Comparison of ENCODE assay signal across 9 cellular contexts in the genomic region with DNA sequence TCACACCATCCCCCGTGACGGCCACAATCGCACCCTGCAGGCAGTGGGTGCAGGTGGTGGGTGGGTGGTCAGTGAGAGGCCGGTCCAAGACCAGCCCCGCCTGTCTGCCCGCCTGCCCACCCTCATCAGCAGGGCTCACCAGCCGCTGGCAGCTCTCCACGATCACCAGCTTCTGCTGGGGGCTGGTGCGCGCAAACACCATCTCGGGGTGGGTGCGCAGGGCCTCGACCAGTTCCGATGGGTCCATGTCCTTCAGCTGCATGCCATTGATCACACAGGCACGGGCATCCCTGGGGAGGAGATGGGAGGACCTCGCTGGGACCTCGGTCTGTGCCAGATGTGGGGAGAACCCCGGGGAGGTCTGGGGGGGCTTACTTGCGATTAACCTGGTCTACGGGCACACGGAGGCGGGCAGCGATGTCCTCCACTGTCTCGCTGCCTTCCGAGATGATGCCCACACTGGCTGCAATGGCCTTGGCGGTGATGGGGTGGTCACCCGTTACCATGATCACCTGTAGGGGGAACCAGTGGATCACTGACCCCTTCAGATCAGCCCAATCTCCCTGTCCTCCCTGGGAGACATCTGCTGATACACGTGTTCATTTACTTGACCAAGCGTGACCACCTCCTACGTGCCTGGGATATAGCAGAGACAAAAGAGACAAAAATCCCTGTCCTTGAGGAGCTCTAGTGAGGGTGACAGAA. TPM values are rescaled to one million over a fixed set of nuclear protein-coding genes. Genes with fewer than 3 reads are reported as not detected.
DNase-seq lines count a peak whose midpoint lies in the region; ATAC-seq, FAIRE-seq and TF ChIP-seq lines count a peak whose summit lies in the region.
"Had no signal": no experiment of that assay in that cellular context is flagged by ENCODE, and none has a peak within 500 bp of the region (broad histone marks: within the 10 kb centered on the region; RNA-seq: fewer than 3 reads in every experiment).

No MANE protein-coding gene starts in this region.

- H3K4me3 ChIP-seq in keratinocyte (ENCODE audit: control insufficient read depth in 2 of 3, extremely low read depth in 1 of 3, insufficient read depth in 2 of 3, low read depth in 1 of 3, low read length in 3 of 3) (no peak overlapping the region), psoas muscle (no peak overlapping the region)

- dilution Hi-C loops in keratinocyte (cut with MboI; ENCODE audit: extremely low pct_ligation_motif_present, low sequenced_read_pairs) = loop anchor here (5.0 kb wide), 1 partner anchor 52 kb away; no protein-coding TSS in a partner anchor

- H3K79me2 ChIP-seq in keratinocyte (ENCODE audit: control insufficient read depth, insufficient read depth, low read length) = no peaks in the 10 kb centered on the region

- TF ChIP-seq CTCF in D721Med (IDR thresholded peaks at IDR 0.05; ENCODE audit: insufficient read depth, missing control alignments) (peak; percentile 13), keratinocyte (optimal IDR thresholded peaks at IDR 0.05 in 1 of 3, IDR thresholded peaks at IDR 0.05 in 1 of 3, conservative IDR thresholded peaks at IDR 0.05 in 1 of 3; ENCODE audit: extremely low read depth in 1 of 3, insufficient read depth in 2 of 3, low read length in 3 of 3) (peak in 2 of 3 experiments; percentile 35 to 69), psoas muscle (IDR thresholded peaks at IDR 0.05) (no peak)

- in situ Hi-C loops in SK-MEL-5 (cut with HindIII; ENCODE audit: low pct_unique_long_range_greater_than_20kb, low sequenced_read_pairs) = no loop called here

- H4K20me1 ChIP-seq in keratinocyte (ENCODE audit: control insufficient read depth, extremely low read depth, insufficient read depth, low read length) = no peaks in the 10 kb centered on the region

- no peak overlapping the region for H2AFZ ChIP-seq in keratinocyte (ENCODE audit: control insufficient read depth, low read length)

- intact Hi-C loops in psoas muscle (cut with DNase I) = no loop called here

- H3K9ac ChIP-seq in keratinocyte (ENCODE audit: control insufficient read depth, extremely low read depth, insufficient read depth, low read length) = no peak overlapping the region

- H3K27ac ChIP-seq in keratinocyte (ENCODE audit: control insufficient read depth, insufficient read depth, low read length) = no peak overlapping the region
- no peak overlapping the region for H3K27ac ChIP-seq in psoas muscle

- H3K9me3 ChIP-seq in keratinocyte (ENCODE audit: control insufficient read depth, low read depth, low read length) (no peaks in the 10 kb centered on the region), psoas muscle (no peaks in the 10 kb centered on the region)

- 58 to 61% (median 61%) methylated on average over 30 of the region's 30 CpGs for WGBS in psoas muscle, 3 donors

- ATAC-seq in HG02852 (IDR thresholded peaks at IDR 0.05; ENCODE audit: unreplicated experiment) (no peak), psoas muscle (no peak), HG02642 (IDR thresholded peaks at IDR 0.05; ENCODE audit: poor library complexity, unreplicated experiment) (no peak)

- peaks cover 3 to 5% of the 10 kb centered on the region in 2 experiments for H3K36me3 ChIP-seq in keratinocyte (ENCODE audit: control insufficient read depth in 2 of 2, extremely low read depth in 1 of 2, insufficient read depth in 2 of 2, low read length in 2 of 2)
- H3K36me3 ChIP-seq in psoas muscle (ENCODE audit: insufficient read depth in 1 of 2, low read depth in 1 of 2) = no peaks in the 10 kb centered on the region

- FAIRE-seq in D721Med (lab: Jason Lieb, UNC) (no peak), keratinocyte (lab: Jason Lieb, UNC) (no peak)

- no peaks in the 10 kb centered on the region for H3K9me1 ChIP-seq in keratinocyte (ENCODE audit: control insufficient read depth, extremely low read depth, insufficient read depth, low read length)

- no peak overlapping the region for H3K4me2 ChIP-seq in keratinocyte (ENCODE audit: control insufficient read depth, extremely low read depth, insufficient read depth, low read depth, low read length)

- H3K27me3 ChIP-seq in keratinocyte (ENCODE audit: control insufficient read depth, extremely low read depth, insufficient read depth, low read length) (peaks cover 18% of the 10 kb centered on the region), psoas muscle (ENCODE audit: insufficient read depth in 3 of 3, low read length in 2 of 3) (peaks cover 0 to 25% (median 19%) of the 10 kb centered on the region in 3 donors)

- H3K4me1 ChIP-seq in keratinocyte (ENCODE audit: control insufficient read depth, extremely low read depth, insufficient read depth, low read length) = no peaks in the 10 kb centered on the region
- H3K4me1 ChIP-seq in psoas muscle = no peaks in the 10 kb centered on the region

- no peak for DNase-seq in D721Med (ENCODE audit: insufficient read length, low spot score)
- peak; percentile 49 for DNase-seq in HK-2 (ENCODE audit: unreplicated experiment)
- peak; percentile 64 for DNase-seq in SK-MEL-5 (ENCODE audit: low read depth, low spot score)
- DNase-seq in keratinocyte (ENCODE audit: low read depth, low spot score) = no peak
- no peak for DNase-seq in nucleus accumbens (lab: John Stamatoyannopoulos, UW)
- no peak for DNase-seq in psoas muscle

RNA-seq across cellular contexts. Expression of gene ATP4A, which starts 8.0 kb away (rescaled TPM):
- not detected in 2 replicates for total RNA-seq in SK-MEL-5 (2014; rRNA removed; shearing (Covaris generic))
- polyA plus RNA-seq in SK-MEL-5 (2015; cell fraction: cytosol; rRNA removed) = 0.03 and 0.11 TPM in 2 replicates
- polyA plus RNA-seq in SK-MEL-5 (2015; cell fraction: nucleus; rRNA removed) = 0.15 and 1.1 TPM in 2 replicates
- polyA plus RNA-seq in keratinocyte = not detected in 3 replicates
- not detected for polyA plus RNA-seq in keratinocyte (2011; ENCODE audit: low read depth)
- not detected in 2 replicates for polyA plus RNA-seq in keratinocyte (2011; cell fraction: cytosol; rRNA removed)
- polyA plus RNA-seq in keratinocyte (2011; cell fraction: nucleus; rRNA removed) = not detected in 2 replicates
- not detected in 2 replicates for polyA plus RNA-seq in keratinocyte (2012; ENCODE audit: low replicate concordance)
- polyA minus RNA-seq in keratinocyte = not detected in 3 replicates
- polyA minus RNA-seq in keratinocyte (2011; cell fraction: cytosol; rRNA and poly(A)+ RNA removed) = not detected
- polyA minus RNA-seq in keratinocyte (2011; cell fraction: nucleus; rRNA and poly(A)+ RNA removed) = not detected in 2 replicates
- total RNA-seq in psoas muscle = not detected
- polyA plus RNA-seq in psoas muscle = not detected

RNA-seq across cellular contexts. Expression of gene TMEM147, which starts 10.0 kb away (rescaled TPM):
- 582 and 591 TPM in 2 replicates for total RNA-seq in SK-MEL-5 (2014; rRNA removed; shearing (Covaris generic))
- polyA plus RNA-seq in SK-MEL-5 (2015; cell fraction: cytosol; rRNA removed) = 328 and 445 TPM in 2 replicates
- polyA plus RNA-seq in SK-MEL-5 (2015; cell fraction: nucleus; rRNA removed) = 215 and 307 TPM in 2 replicates
- polyA plus RNA-seq in keratinocyte (130 to 206 TPM (median 134 TPM) in 3 replicates), psoas muscle (100 to 1,000 TPM; 143 to 245 (median 202) TPM)
- 29.1 TPM for polyA plus RNA-seq in keratinocyte (2011; ENCODE audit: low read depth)
- 158 and 185 TPM in 2 replicates for polyA plus RNA-seq in keratinocyte (2011; cell fraction: cytosol; rRNA removed)
- 76.1 and 81.3 TPM in 2 replicates for polyA plus RNA-seq in keratinocyte (2011; cell fraction: nucleus; rRNA removed)
- 126 and 279 TPM in 2 replicates for polyA plus RNA-seq in keratinocyte (2012; ENCODE audit: low replicate concordance)
- 154 to 284 TPM (median 205 TPM) in 3 replicates for polyA minus RNA-seq in keratinocyte
- 150 TPM for polyA minus RNA-seq in keratinocyte (2011; cell fraction: cytosol; rRNA and poly(A)+ RNA removed)
- 28.0 and 30.1 TPM in 2 replicates for polyA minus RNA-seq in keratinocyte (2011; cell fraction: nucleus; rRNA and poly(A)+ RNA removed)
- 100 to 1,000 TPM in 1 of 4 donors, 10 to 100 TPM in 3; 77.1 to 103 (median 85.5) TPM for total RNA-seq in psoas muscle

RNA-seq across cellular contexts. Expression of gene GAPDHS, which starts 22.2 kb away (rescaled TPM):
- 3.2 and 3.6 TPM in 2 replicates for total RNA-seq in SK-MEL-5 (2014; rRNA removed; shearing (Covaris generic))
- 2.6 and 3.7 TPM in 2 replicates for polyA plus RNA-seq in SK-MEL-5 (2015; cell fraction: cytosol; rRNA removed)
- polyA plus RNA-seq in SK-MEL-5 (2015; cell fraction: nucleus; rRNA removed) = 2.8 and 2.9 TPM in 2 replicates
- polyA plus RNA-seq in keratinocyte (0.08 TPM in 1 of 3 replicates, not detected in the others), psoas muscle (not detected)
- not detected for polyA plus RNA-seq in keratinocyte (2011; ENCODE audit: low read depth)
- not detected in 2 replicates for polyA plus RNA-seq in keratinocyte (2011; cell fraction: cytosol; rRNA removed)
- not detected in 2 replicates for polyA plus RNA-seq in keratinocyte (2011; cell fraction: nucleus; rRNA removed)
- polyA plus RNA-seq in keratinocyte (2012; ENCODE audit: low replicate concordance) = not detected in 2 replicates
- not detected in 3 replicates for polyA minus RNA-seq in keratinocyte
- polyA minus RNA-seq in keratinocyte (2011; cell fraction: cytosol; rRNA and poly(A)+ RNA removed) = not detected
- polyA minus RNA-seq in keratinocyte (2011; cell fraction: nucleus; rRNA and poly(A)+ RNA removed) = not detected in 2 replicates
- not detected for total RNA-seq in psoas muscle
- polyA plus RNA-seq: adipose tissue had no signal

RNA-seq across cellular contexts. Expression of gene SBSN, which starts 27.3 kb away (rescaled TPM):
- total RNA-seq in SK-MEL-5 (2014; rRNA removed; shearing (Covaris generic)) = 0.11 TPM in 1 of 2 replicates, not detected in the other
- 0.11 TPM in 1 of 2 replicates, not detected in the other for polyA plus RNA-seq in SK-MEL-5 (2015; cell fraction: cytosol; rRNA removed)
- polyA plus RNA-seq in SK-MEL-5 (2015; cell fraction: nucleus; rRNA removed) = not detected in 2 replicates
- polyA plus RNA-seq in keratinocyte (28.8 to 59.0 TPM (median 49.0 TPM) in 3 replicates), psoas muscle (under 1 TPM in 1 of 3 donors, not detected in 2; 0.09 TPM)
- polyA plus RNA-seq in keratinocyte (2011; ENCODE audit: low read depth) = 2,690 TPM
- 38.2 and 40.0 TPM in 2 replicates for polyA plus RNA-seq in keratinocyte (2011; cell fraction: cytosol; rRNA removed)
- 121 and 194 TPM in 2 replicates for polyA plus RNA-seq in keratinocyte (2011; cell fraction: nucleus; rRNA removed)
- polyA plus RNA-seq in keratinocyte (2012; ENCODE audit: low replicate concordance) = 56.0 and 2,730 TPM in 2 replicates
- polyA minus RNA-seq in keratinocyte = 21.3 to 25.4 TPM (median 23.0 TPM) in 3 replicates
- polyA minus RNA-seq in keratinocyte (2011; cell fraction: cytosol; rRNA and poly(A)+ RNA removed) = 11.1 TPM
- 48.9 and 68.8 TPM in 2 replicates for polyA minus RNA-seq in keratinocyte (2011; cell fraction: nucleus; rRNA and poly(A)+ RNA removed)
- total RNA-seq in psoas muscle = not detected

RNA-seq across cellular contexts. Expression of gene PMIS2, which starts 30.5 kb away (rescaled TPM):
- not detected in 2 replicates for total RNA-seq in SK-MEL-5 (2014; rRNA removed; shearing (Covaris generic))
- polyA plus RNA-seq in SK-MEL-5 (2015; cell fraction: cytosol; rRNA removed) = not detected in 2 replicates
- not detected in 2 replicates for polyA plus RNA-seq in SK-MEL-5 (2015; cell fraction: nucleus; rRNA removed)
- polyA plus RNA-seq in keratinocyte (not detected in 3 replicates), psoas muscle (not detected)
- polyA plus RNA-seq in keratinocyte (2011; ENCODE audit: low read depth) = not detected
- polyA plus RNA-seq in keratinocyte (2011; cell fraction: cytosol; rRNA removed) = not detected in 2 replicates
- polyA plus RNA-seq in keratinocyte (2011; cell fraction: nucleus; rRNA removed) = not detected in 2 replicates
- polyA plus RNA-seq in keratinocyte (2012; ENCODE audit: low replicate concordance) = not detected in 2 replicates
- not detected in 3 replicates for polyA minus RNA-seq in keratinocyte
- not detected for polyA minus RNA-seq in keratinocyte (2011; cell fraction: cytosol; rRNA and poly(A)+ RNA removed)
- polyA minus RNA-seq in keratinocyte (2011; cell fraction: nucleus; rRNA and poly(A)+ RNA removed) = not detected in 2 replicates
- total RNA-seq in psoas muscle = not detected
- polyA plus RNA-seq: adipose tissue had no signal

Comparison
In these comparisons a context has a peak if more than half of its experiments do, and no peak if none do; other contexts are left out.
1. DNase-seq: peak in HK-2 (single experiment) and SK-MEL-5 (single experiment); none in D721Med (single experiment), keratinocyte (single experiment), nucleus accumbens (0 of 56) and psoas muscle (0 of 2).